In the genomic region with DNA sequence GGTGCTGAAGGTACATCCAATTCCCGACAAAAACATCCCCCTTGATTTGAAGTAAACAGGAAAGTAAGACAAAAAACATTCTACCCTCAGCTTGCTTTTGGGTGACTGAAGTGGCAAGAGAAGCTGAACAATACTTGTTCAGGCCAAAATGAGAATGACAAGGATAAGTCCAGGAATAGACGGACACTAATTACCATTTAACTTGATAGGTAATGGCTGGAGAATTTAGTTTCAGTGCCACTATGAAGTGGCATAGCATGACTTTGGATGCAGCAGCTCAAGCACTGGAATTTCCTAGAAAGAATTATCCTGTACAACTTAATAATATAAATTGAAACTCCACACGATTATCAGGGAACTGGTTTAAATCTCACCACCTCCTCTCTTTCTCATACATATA, we compare ENCODE assay signal across 16 cellular contexts. TPM values are rescaled to one million over a fixed set of nuclear protein-coding genes. Genes with fewer than 3 reads are reported as not detected.
DNase-seq lines count a peak whose midpoint lies in the region; ATAC-seq and TF ChIP-seq lines count a peak whose summit lies in the region.
"Had no signal": no experiment of that assay in that cellular context is flagged by ENCODE, and none has a peak within 500 bp of the region (broad histone marks: within the 10 kb centered on the region; RNA-seq: fewer than 3 reads in every experiment).

No MANE protein-coding gene starts in this region.

- H3K27ac ChIP-seq in left ventricle myocardium inferior (replicated peaks) (peak overlapping the region; percentile 4), Peyer's patch (no peak overlapping the region)
- H3K27ac ChIP-seq: PC-9, SJSA1 had no signal

- H3K4me1 Mint-ChIP-seq in WTC11, result peaks cover 23% of the 10 kb centered on the region
- H3K4me1 Mint-ChIP-seq in naive thymus-derived CD8-positive, alpha-beta T cell, result peaks cover 2 to 5% (median 3%) of the 10 kb centered on the region in 4 donors

- H3K27me3 ChIP-seq in left ventricle myocardium inferior (ENCODE audit: low read depth), result no peaks in the 10 kb centered on the region
- H3K27me3 ChIP-seq in skeletal muscle satellite cell (ENCODE audit: control insufficient read depth, insufficient read depth, low read length), result no peaks in the 10 kb centered on the region
- H3K27me3 ChIP-seq in Peyer's patch, result no peaks in the 10 kb centered on the region

- DNase-seq in left ventricle myocardium inferior (no peak), left cardiac atrium (no peak), WTC11 (ENCODE audit: low spot score) (no peak), left lobe of liver (ENCODE audit: low spot score) (no peak), Peyer's patch (no peak), NCI-H2196 (lab: John Stamatoyannopoulos, UW; ENCODE audit: unreplicated experiment) (no peak)
- no peak for DNase-seq in naive thymus-derived CD8-positive, alpha-beta T cell
- DNase-seq: CD4-positive, alpha-beta T cell; GF-D8; KG1; NCI-H2107; NCI-H524 treated with DMSO at 0.1 percent for 48 hours; PC-9 had no signal

- H3K9me3 Mint-ChIP-seq in WTC11, result peaks cover 6% of the 10 kb centered on the region; the same call in 1 of the 2 replicates
- H3K9me3 Mint-ChIP-seq in naive thymus-derived CD8-positive, alpha-beta T cell, result no peaks in the 10 kb centered on the region
- H3K9me3 Mint-ChIP-seq: CD4-positive, alpha-beta T cell had no signal

- ATAC-seq in left cardiac atrium (no peak), WTC11 (no peak), left lobe of liver (peak; percentile 26)
- ATAC-seq in naive thymus-derived CD8-positive, alpha-beta T cell, result no peak

- CTCF ChIA-PET in WTC11 (lab: Charles Lee), result interaction anchor here (1.6 kb wide), 1 partner anchor 24 kb away, joined by 3 read pairs; no protein-coding TSS in a partner anchor

- no peaks in the 10 kb centered on the region for H3K27me3 Mint-ChIP-seq in WTC11 (ENCODE audit: low read depth)
- H3K27me3 Mint-ChIP-seq in naive thymus-derived CD8-positive, alpha-beta T cell, result peaks cover 0 to 4% (median 0%) of the 10 kb centered on the region in 5 donors

- POLR2A ChIA-PET in WTC11 (lab: Charles Lee), result no interaction called here
- POLR2A ChIA-PET in naive thymus-derived CD8-positive, alpha-beta T cell (lab: Charles Lee), result interaction anchor here (1.0 kb wide), 1 partner anchor 18 kb away, joined by 3 read pairs; no protein-coding TSS in a partner anchor

- TF ChIP-seq CTCF in left ventricle myocardium inferior (IDR thresholded peaks at IDR 0.05; ENCODE audit: borderline replicate concordance), result no peak
- no peak for TF ChIP-seq CTCF in WTC11 (IDR thresholded peaks at IDR 0.05)
- TF ChIP-seq CTCF in Peyer's patch (IDR thresholded peaks at IDR 0.05), result no peak

- intact Hi-C loops in left ventricle myocardium inferior (cut with micrococcal nuclease), result loop anchor here (10.0 kb wide), 2 partner anchors 329 to 439 kb away; no protein-coding TSS in a partner anchor
- intact Hi-C loops in left cardiac atrium (cut with DNase I), result loop anchor here in 1 of 2 donors (5.0 kb wide), 3 partner anchors 152 to 442 kb away; no protein-coding TSS in a partner anchor

- TF ChIP-seq POLR2A in Peyer's patch (IDR thresholded peaks at IDR 0.05), result no peak

- no peak overlapping the region for H3K4me3 Mint-ChIP-seq in WTC11
- H3K4me3 Mint-ChIP-seq in naive thymus-derived CD8-positive, alpha-beta T cell, result no peak overlapping the region
- H3K4me3 Mint-ChIP-seq: CD4-positive, alpha-beta T cell had no signal

- H3K4me3 ChIP-seq in left ventricle myocardium inferior (no peak overlapping the region), skeletal muscle satellite cell (ENCODE audit: low read length) (no peak overlapping the region), Peyer's patch (no peak overlapping the region)
- H3K4me3 ChIP-seq: PC-9, SJSA1 had no signal

- peak overlapping the region; percentile 38 for H3K4me2 ChIP-seq in skeletal muscle satellite cell (ENCODE audit: low read length)
- H3K4me2 ChIP-seq: PC-9 had no signal

- H3K36me3 Mint-ChIP-seq in WTC11, result no peaks in the 10 kb centered on the region; the same call in 1 of the 2 replicates
- H3K36me3 Mint-ChIP-seq in naive thymus-derived CD8-positive, alpha-beta T cell, result no peaks in the 10 kb centered on the region

- H3K4me1 ChIP-seq in left ventricle myocardium inferior (peaks cover 16% of the 10 kb centered on the region), skeletal muscle satellite cell (ENCODE audit: control insufficient read depth, insufficient read depth, low read length) (no peaks in the 10 kb centered on the region), Peyer's patch (no peaks in the 10 kb centered on the region)

- H3K9me3 ChIP-seq in left ventricle myocardium inferior (replicated peaks) (no peaks in the 10 kb centered on the region), skeletal muscle satellite cell (replicated peaks; ENCODE audit: low read length) (no peaks in the 10 kb centered on the region), Peyer's patch (no peaks in the 10 kb centered on the region)
- H3K9me3 ChIP-seq: Caco-2, SJSA1 had no signal

- peak overlapping the region; percentile 83; the same call in 1 of the 2 replicates for H3K27ac Mint-ChIP-seq in WTC11
- H3K27ac Mint-ChIP-seq in naive thymus-derived CD8-positive, alpha-beta T cell, result no peak overlapping the region
- H3K27ac Mint-ChIP-seq: CD4-positive, alpha-beta T cell had no signal

- no peaks in the 10 kb centered on the region for H3K36me3 ChIP-seq in left ventricle myocardium inferior
- no peaks in the 10 kb centered on the region for H3K36me3 ChIP-seq in skeletal muscle satellite cell (ENCODE audit: insufficient read depth, low read length)
- H3K36me3 ChIP-seq in Peyer's patch, result no peaks in the 10 kb centered on the region
- H3K36me3 ChIP-seq: SJSA1 had no signal

- no peak overlapping the region for H3K9ac ChIP-seq in skeletal muscle satellite cell (ENCODE audit: low read depth, low read length)

TF ChIP-seq in WTC11, 78 proteins besides CTCF, POLR2A, EP300 and RAD21 (continues in another document):
- TF ChIP-seq ZNF138 (CRISPR knock-in tag; conservative IDR thresholded peaks at IDR 0.05), result no peak
- TF ChIP-seq NFYB (CRISPR knock-in tag; conservative IDR thresholded peaks at IDR 0.05; ENCODE audit: low read depth), result no peak
- TF ChIP-seq EMX1 (CRISPR knock-in tag; IDR thresholded peaks at IDR 0.05), result no peak
- TF ChIP-seq GTF2I (CRISPR knock-in tag; conservative IDR thresholded peaks at IDR 0.05), result no peak
- no peak for TF ChIP-seq CREB1 (CRISPR knock-in tag; IDR thresholded peaks at IDR 0.05)
- no peak for TF ChIP-seq FOXJ3 (CRISPR knock-in tag; IDR thresholded peaks at IDR 0.05; ENCODE audit: borderline replicate concordance)
- no peak for TF ChIP-seq GABPB1 (CRISPR knock-in tag; IDR thresholded peaks at IDR 0.05)
- no peak for TF ChIP-seq JAZF1 (CRISPR knock-in tag; IDR thresholded peaks at IDR 0.05)
- TF ChIP-seq, protein P1, sequence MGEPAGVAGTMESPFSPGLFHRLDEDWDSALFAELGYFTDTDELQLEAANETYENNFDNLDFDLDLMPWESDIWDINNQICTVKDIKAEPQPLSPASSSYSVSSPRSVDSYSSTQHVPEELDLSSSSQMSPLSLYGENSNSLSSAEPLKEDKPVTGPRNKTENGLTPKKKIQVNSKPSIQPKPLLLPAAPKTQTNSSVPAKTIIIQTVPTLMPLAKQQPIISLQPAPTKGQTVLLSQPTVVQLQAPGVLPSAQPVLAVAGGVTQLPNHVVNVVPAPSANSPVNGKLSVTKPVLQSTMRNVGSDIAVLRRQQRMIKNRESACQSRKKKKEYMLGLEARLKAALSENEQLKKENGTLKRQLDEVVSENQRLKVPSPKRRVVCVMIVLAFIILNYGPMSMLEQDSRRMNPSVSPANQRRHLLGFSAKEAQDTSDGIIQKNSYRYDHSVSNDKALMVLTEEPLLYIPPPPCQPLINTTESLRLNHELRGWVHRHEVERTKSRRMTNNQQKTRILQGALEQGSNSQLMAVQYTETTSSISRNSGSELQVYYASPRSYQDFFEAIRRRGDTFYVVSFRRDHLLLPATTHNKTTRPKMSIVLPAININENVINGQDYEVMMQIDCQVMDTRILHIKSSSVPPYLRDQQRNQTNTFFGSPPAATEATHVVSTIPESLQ (CRISPR knock-in tag; IDR thresholded peaks at IDR 0.05), result no peak
- TF ChIP-seq ELF4 (CRISPR knock-in tag; IDR thresholded peaks at IDR 0.05; ENCODE audit: low read depth), result no peak
- TF ChIP-seq, protein P2, sequence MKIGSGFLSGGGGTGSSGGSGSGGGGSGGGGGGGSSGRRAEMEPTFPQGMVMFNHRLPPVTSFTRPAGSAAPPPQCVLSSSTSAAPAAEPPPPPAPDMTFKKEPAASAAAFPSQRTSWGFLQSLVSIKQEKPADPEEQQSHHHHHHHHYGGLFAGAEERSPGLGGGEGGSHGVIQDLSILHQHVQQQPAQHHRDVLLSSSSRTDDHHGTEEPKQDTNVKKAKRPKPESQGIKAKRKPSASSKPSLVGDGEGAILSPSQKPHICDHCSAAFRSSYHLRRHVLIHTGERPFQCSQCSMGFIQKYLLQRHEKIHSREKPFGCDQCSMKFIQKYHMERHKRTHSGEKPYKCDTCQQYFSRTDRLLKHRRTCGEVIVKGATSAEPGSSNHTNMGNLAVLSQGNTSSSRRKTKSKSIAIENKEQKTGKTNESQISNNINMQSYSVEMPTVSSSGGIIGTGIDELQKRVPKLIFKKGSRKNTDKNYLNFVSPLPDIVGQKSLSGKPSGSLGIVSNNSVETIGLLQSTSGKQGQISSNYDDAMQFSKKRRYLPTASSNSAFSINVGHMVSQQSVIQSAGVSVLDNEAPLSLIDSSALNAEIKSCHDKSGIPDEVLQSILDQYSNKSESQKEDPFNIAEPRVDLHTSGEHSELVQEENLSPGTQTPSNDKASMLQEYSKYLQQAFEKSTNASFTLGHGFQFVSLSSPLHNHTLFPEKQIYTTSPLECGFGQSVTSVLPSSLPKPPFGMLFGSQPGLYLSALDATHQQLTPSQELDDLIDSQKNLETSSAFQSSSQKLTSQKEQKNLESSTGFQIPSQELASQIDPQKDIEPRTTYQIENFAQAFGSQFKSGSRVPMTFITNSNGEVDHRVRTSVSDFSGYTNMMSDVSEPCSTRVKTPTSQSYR (CRISPR knock-in tag; IDR thresholded peaks at IDR 0.05), result no peak
- TF ChIP-seq NFATC4 (CRISPR knock-in tag; IDR thresholded peaks at IDR 0.05), result no peak

RNA-seq across cellular contexts. Expression of a gene that starts 49.7 kb away (rescaled TPM):
- total RNA-seq in left ventricle myocardium inferior, result 61.9 TPM
- 10 to 100 TPM; 25.6 to 35.4 TPM for total RNA-seq in left cardiac atrium
- total RNA-seq in WTC11 (2021), result 32.1 to 37.6 TPM (median 35.5 TPM) in 3 replicates
- 0.75 TPM for total RNA-seq in left lobe of liver
- 8.5 and 9.9 TPM in 2 replicates for total RNA-seq in skeletal muscle satellite cell (2012; rRNA removed)
- 10 to 100 TPM in 1 of 4 donors, 1 to 10 TPM in 3; 1.0 to 23.1 (median 1.6) TPM for total RNA-seq in Peyer's patch
- total RNA-seq in naive thymus-derived CD8-positive, alpha-beta T cell, result 1 to 10 TPM; 3.4 to 5.4 TPM
- polyA plus RNA-seq in naive thymus-derived CD8-positive, alpha-beta T cell, result 1 to 10 TPM in 2 of 3 donors, under 1 TPM in 1; 0.70 to 3.3 (median 2.5) TPM
